16 cellular contexts compared by ENCODE assay signal in genomic region chr2:76958749-76959148, GRCh38.
DNase-seq lines count a peak whose midpoint lies in the region; ATAC-seq lines count a peak whose summit lies in the region.
"Had no signal": no experiment of that assay in that cellular context is flagged by ENCODE, and none has a peak within 500 bp of the region (broad histone marks: within the 10 kb centered on the region; RNA-seq: fewer than 3 reads in every experiment).

No MANE protein-coding gene starts in this region.

- peak; percentile 4 for DNase-seq in AG20443 (ENCODE audit: low spot score)
- DNase-seq in Kasumi-1 (lab: John Stamatoyannopoulos, UW), result peak; percentile 45 to 59
- peak; percentile 7 for DNase-seq in UCSD-AML1 (lab: John Stamatoyannopoulos, UW; ENCODE audit: unreplicated experiment)
- DNase-seq in iPS-NIHi11 (ENCODE audit: low spot score), result peak; percentile 62
- DNase-seq in NCI-H1930 (lab: John Stamatoyannopoulos, UW), result no peak
- no peak for DNase-seq in SKM-1 (lab: John Stamatoyannopoulos, UW; ENCODE audit: unreplicated experiment)
- no peak for DNase-seq in inferior parietal cortex (ENCODE audit: extremely low spot score)
- DNase-seq: AML-193, cortex of kidney, naive B cell, NCI-H1436, NCI-H446, WERI-Rb-1 had no signal

- no peak for ATAC-seq in GM19328 (IDR thresholded peaks at IDR 0.05; ENCODE audit: unreplicated experiment)
- ATAC-seq: activated naive CD4-positive, alpha-beta T cell treated with anti-CD3 and anti-CD28 coated beads, Interleukin-2, amount 50 U/mL, for 72 hours; sciatic nerve had no signal

Comparison
In these comparisons a context has a peak if more than half of its experiments do, and no peak if none do; other contexts are left out.
1. DNase-seq: peak in AG20443 (single experiment), Kasumi-1 (2 of 2), UCSD-AML1 (single experiment) and iPS-NIHi11 (single experiment); none in NCI-H1930 (0 of 2), SKM-1 (single experiment) and inferior parietal cortex (single experiment).